ENCODE assay signal across 9 cellular contexts in genomic region chr13:45847554-45848224, GRCh38. TPM values are rescaled to one million over a fixed set of nuclear protein-coding genes. Genes with fewer than 3 reads are reported as not detected.
DNase-seq lines count a peak whose midpoint lies in the region; ATAC-seq, FAIRE-seq and TF ChIP-seq lines count a peak whose summit lies in the region.
"Had no signal": no experiment of that assay in that cellular context is flagged by ENCODE, and none has a peak within 500 bp of the region (broad histone marks: within the 10 kb centered on the region; RNA-seq: fewer than 3 reads in every experiment).

No MANE protein-coding gene starts in this region.

- H3K27me3 Mint-ChIP-seq in activated T-helper 17 cell treated with anti-CD3 and anti-CD28 coated beads, Interleukin-2, amount 50 U/mL, for 72 hours = peaks cover 4% of the 10 kb centered on the region
- H3K27me3 Mint-ChIP-seq in mesothelial cell of epicardium (ENCODE audit: low read depth) (peaks cover 63% of the 10 kb centered on the region), progenitor cell of endocrine pancreas (peaks cover 65% of the 10 kb centered on the region)

- H3K36me3 ChIP-seq in H7 (replicated peaks; ENCODE audit: control insufficient read depth, insufficient read depth, low read length) = no peaks in the 10 kb centered on the region

- H3K4me3 ChIP-seq in H7 (ENCODE audit: insufficient read depth, low read depth, low read length) = no peak overlapping the region

- peaks cover 31% of the 10 kb centered on the region for H3K4me1 Mint-ChIP-seq in activated T-helper 17 cell treated with anti-CD3 and anti-CD28 coated beads, Interleukin-2, amount 50 U/mL, for 72 hours
- H3K4me1 Mint-ChIP-seq in mesothelial cell of epicardium (peaks cover 41% of the 10 kb centered on the region), progenitor cell of endocrine pancreas (ENCODE audit: low read depth) (peaks cover 9% of the 10 kb centered on the region)

- H3K27ac Mint-ChIP-seq in activated T-helper 17 cell treated with anti-CD3 and anti-CD28 coated beads, Interleukin-2, amount 50 U/mL, for 72 hours = peak overlapping the region; percentile 59
- H3K27ac Mint-ChIP-seq in mesothelial cell of epicardium (peak overlapping the region; percentile 76), progenitor cell of endocrine pancreas (no peak overlapping the region)
- H3K27ac Mint-ChIP-seq: IgD-negative memory B cell had no signal

- no peak for TF ChIP-seq CTCF in mesothelial cell of epicardium (IDR thresholded peaks at IDR 0.05; ENCODE audit: unreplicated experiment)
- TF ChIP-seq CTCF in progenitor cell of endocrine pancreas (IDR thresholded peaks at IDR 0.05; ENCODE audit: unreplicated experiment) = no peak

- DNase-seq in GM19239 (ENCODE audit: insufficient read length, low spot score) (peak; percentile 15), NCI-H187 treated with DMSO at 0.1 percent for 48 hours (lab: John Stamatoyannopoulos, UW) (peak; percentile 63), mesothelial cell of epicardium (ENCODE audit: low spot score in 2 of 2, unreplicated experiment in 2 of 2) (no peak), progenitor cell of endocrine pancreas (ENCODE audit: low spot score, unreplicated experiment) (no peak), H7 (no peak), pons (ENCODE audit: low spot score) (no peak)

- peak; percentile 58 for ATAC-seq in activated T-helper 17 cell treated with anti-CD3 and anti-CD28 coated beads, Interleukin-2, amount 50 U/mL, for 72 hours (replicated peaks)

- peak overlapping the region; percentile 53 for H3K4me3 Mint-ChIP-seq in activated T-helper 17 cell treated with anti-CD3 and anti-CD28 coated beads, Interleukin-2, amount 50 U/mL, for 72 hours
- H3K4me3 Mint-ChIP-seq in mesothelial cell of epicardium (no peak overlapping the region), progenitor cell of endocrine pancreas (ENCODE audit: low read depth) (no peak overlapping the region)

- peaks cover 26% of the 10 kb centered on the region for H3K27me3 ChIP-seq in H7 (ENCODE audit: control insufficient read depth, insufficient read depth, low read length)

- FAIRE-seq in GM19239 (lab: Jason Lieb, UNC) = no peak
- FAIRE-seq: endometrium had no signal

- no peaks in the 10 kb centered on the region for H3K9me3 Mint-ChIP-seq in activated T-helper 17 cell treated with anti-CD3 and anti-CD28 coated beads, Interleukin-2, amount 50 U/mL, for 72 hours
- no peaks in the 10 kb centered on the region for H3K9me3 Mint-ChIP-seq in mesothelial cell of epicardium
- H3K9me3 Mint-ChIP-seq in progenitor cell of endocrine pancreas (ENCODE audit: low read depth) = no peaks in the 10 kb centered on the region
- H3K9me3 Mint-ChIP-seq: IgD-negative memory B cell had no signal

- no peaks in the 10 kb centered on the region for H3K36me3 Mint-ChIP-seq in activated T-helper 17 cell treated with anti-CD3 and anti-CD28 coated beads, Interleukin-2, amount 50 U/mL, for 72 hours (ENCODE audit: low read depth)
- H3K36me3 Mint-ChIP-seq in mesothelial cell of epicardium (no peaks in the 10 kb centered on the region), progenitor cell of endocrine pancreas (ENCODE audit: insufficient read depth) (no peaks in the 10 kb centered on the region)
- H3K36me3 Mint-ChIP-seq: IgD-negative memory B cell had no signal

RNA-seq across cellular contexts. Expression of gene SIAH3, which starts 3.9 kb away (rescaled TPM):
- total RNA-seq in activated T-helper 17 cell treated with anti-CD3 and anti-CD28 coated beads, Interleukin-2, amount 50 U/mL, for 72 hours = under 1 TPM in 1 of 2 donors, not detected in 1; 0.06 TPM
- 0.42 to 0.57 TPM (median 0.51 TPM) in 3 replicates for total RNA-seq in mesothelial cell of epicardium
- total RNA-seq in progenitor cell of endocrine pancreas = not detected in 2 replicates
- 0.07 TPM in 1 of 2 replicates, not detected in the other for total RNA-seq in H7 (2014; rRNA removed; shearing (Covaris generic))

Comparison
In these comparisons a context has a peak if more than half of its experiments do, and no peak if none do; other contexts are left out.
1. DNase-seq: peak in GM19239 (single experiment) and NCI-H187 treated with DMSO at 0.1 percent for 48 hours (single experiment); none in mesothelial cell of epicardium (0 of 2), progenitor cell of endocrine pancreas (single experiment), H7 (single experiment) and pons (single experiment).